8 cellular contexts compared by ENCODE assay signal in the genomic region with DNA sequence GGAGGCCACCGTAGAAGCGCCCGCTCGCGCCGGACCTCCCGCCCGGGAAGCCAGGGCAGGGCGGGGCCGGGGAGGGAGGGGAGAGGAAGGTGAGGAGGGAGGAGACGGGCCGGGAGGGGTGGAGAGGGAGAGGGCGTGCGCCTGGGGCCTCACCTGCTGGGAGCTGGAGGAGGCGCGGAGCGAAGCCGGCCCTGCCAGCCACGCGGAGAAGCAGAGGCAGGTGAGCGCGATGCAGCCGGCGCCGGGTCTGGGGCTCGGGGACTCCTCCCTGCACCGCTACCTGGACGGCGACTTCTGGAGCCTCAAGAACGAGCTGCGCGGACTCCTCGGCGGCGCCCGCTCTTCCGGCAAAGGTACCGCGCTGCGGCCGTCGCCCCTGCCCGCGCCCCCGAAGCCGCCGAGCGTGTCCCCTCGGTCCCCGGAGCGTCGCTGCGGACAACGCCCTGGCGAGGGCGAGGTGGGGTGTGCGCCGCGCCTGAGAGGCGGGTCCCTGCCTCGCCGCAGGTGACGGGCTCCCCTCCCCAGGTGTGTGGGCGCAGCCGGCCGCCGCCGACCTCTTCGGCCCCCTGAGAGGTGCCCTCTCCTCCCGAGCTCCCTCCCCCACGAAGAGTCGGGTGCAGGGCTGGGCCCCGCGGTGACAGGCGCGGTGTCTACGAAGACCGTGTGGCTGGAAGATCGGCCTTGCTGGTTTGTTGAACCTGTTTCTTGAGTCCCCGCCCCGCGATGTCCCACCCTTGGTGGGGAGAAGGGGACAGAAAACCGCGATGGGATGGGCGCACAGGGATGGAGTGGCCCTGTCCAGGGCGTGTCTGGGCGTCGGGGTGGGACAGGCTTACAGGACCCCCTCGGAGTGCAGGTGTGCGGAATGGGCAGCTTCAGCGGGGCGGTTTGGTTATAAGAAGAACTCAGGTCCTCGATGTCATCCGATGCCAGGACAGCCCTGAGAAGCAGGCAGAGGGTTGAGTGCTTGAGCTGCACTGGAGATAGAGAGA. TPM values are rescaled to one million over a fixed set of nuclear protein-coding genes. Genes with fewer than 3 reads are reported as not detected.
DNase-seq lines count a peak whose midpoint lies in the region; ATAC-seq and TF ChIP-seq lines count a peak whose summit lies in the region.

A gene (plus strand): TSS at position 152 of the 992 bp plus-strand sequence. CDS start 35,817 bp downstream, outside the sequence.

- H3K36me3 ChIP-seq in HUES64 (ENCODE audit: insufficient read depth, low read length), result no peaks in the 10 kb centered on the region
- H3K36me3 ChIP-seq in mesendoderm (ENCODE audit: control insufficient read depth, insufficient read depth, low read length), result no peaks in the 10 kb centered on the region

- peak within 1 kb of the TSS; percentile 56 for H3K9ac ChIP-seq in HUES64 (ENCODE audit: low read depth, low read length)
- H3K9ac ChIP-seq in mesendoderm (ENCODE audit: low read length), result peak within 1 kb of the TSS; percentile 62

- peaks cover 19% of the 10 kb centered on the region for H3K4me1 Mint-ChIP-seq in CD14-positive monocyte

- H3K9me3 Mint-ChIP-seq in CD14-positive monocyte, result peaks cover 0 to 20% (median 13%) of the 10 kb centered on the region in 7 donors

- H3K18ac ChIP-seq in mesendoderm (ENCODE audit: low read length), result no peak within 1 kb of the TSS

- H3K27me3 ChIP-seq in HUES64 (ENCODE audit: insufficient read depth, low read length) (peaks cover 28% of the 10 kb centered on the region), mesendoderm (ENCODE audit: insufficient read depth, low read length, poor library complexity) (peaks cover 8% of the 10 kb centered on the region)

- H2BK120ac ChIP-seq in mesendoderm (ENCODE audit: low read depth, low read length), result no peak within 1 kb of the TSS

- H4K5ac ChIP-seq in mesendoderm (ENCODE audit: low read length), result no peak within 1 kb of the TSS

- H3K27ac Mint-ChIP-seq in CD14-positive monocyte, result no peak within 1 kb of the TSS

- peak within 1 kb of the TSS; percentile 37 for H3K23ac ChIP-seq in mesendoderm (ENCODE audit: low read length)

- no peaks in the 10 kb centered on the region for H3K9me3 ChIP-seq in HUES64 (ENCODE audit: insufficient read depth, low read depth, low read length)

- no peak within 1 kb of the TSS for H2BK15ac ChIP-seq in mesendoderm (replicated peaks; ENCODE audit: low read depth)

- no peak within 1 kb of the TSS for H2BK5ac ChIP-seq in mesendoderm (ENCODE audit: low read length)

- peak within 1 kb of the TSS; percentile 63 for H3K4me3 ChIP-seq in HUES64 (ENCODE audit: low read length)
- H3K4me3 ChIP-seq in mesendoderm (ENCODE audit: low read length), result peak within 1 kb of the TSS; percentile 45
- no peak within 1 kb of the TSS for H3K4me3 ChIP-seq in lower leg skin (ENCODE audit: low read depth, poor library complexity, severe bottlenecking)

- peaks cover 3 to 5% of the 10 kb centered on the region in 2 donors for H3K36me3 Mint-ChIP-seq in CD14-positive monocyte

- peaks cover 61 to 79% (median 65%) of the 10 kb centered on the region in 3 donors for H3K27me3 Mint-ChIP-seq in CD14-positive monocyte (ENCODE audit: low read depth in 3 of 3)

- H3K4me3 Mint-ChIP-seq in CD14-positive monocyte, result peak within 1 kb of the TSS; percentile 69 to 89

- no peak for ATAC-seq in HG02678 (IDR thresholded peaks at IDR 0.05; ENCODE audit: unreplicated experiment)
- ATAC-seq in GM21360 (IDR thresholded peaks at IDR 0.05; ENCODE audit: unreplicated experiment), result no peak

- peak within 1 kb of the TSS; percentile 86 for H3K56ac ChIP-seq in mesendoderm (ENCODE audit: low read length)

- no peak within 1 kb of the TSS for H4K8ac ChIP-seq in mesendoderm (ENCODE audit: low read depth, low read length)

- no peak for TF ChIP-seq POLR2A in lower leg skin (IDR thresholded peaks at IDR 0.05)

- DNase-seq in CD14-positive monocyte (ENCODE audit: low spot score), result no peak
- DNase-seq in astrocyte of the hippocampus (ENCODE audit: low read depth, low spot score), result peak; percentile 14
- peak; percentile 78 for DNase-seq in mesendoderm
- no peak for DNase-seq in NCI-H524 treated with DMSO at 0.1 percent for 48 hours (lab: John Stamatoyannopoulos, UW)
- DNase-seq in lower leg skin (ENCODE audit: low spot score in 2 of 2), result no peak

- TF ChIP-seq CTCF in CD14-positive monocyte (IDR thresholded peaks at IDR 0.05), result no peak
- TF ChIP-seq CTCF in lower leg skin (IDR thresholded peaks at IDR 0.05), result no peak

- intact Hi-C loops in CD14-positive monocyte (cut with micrococcal nuclease), result no loop called here
- intact Hi-C loops in lower leg skin (cut with DNase I; ENCODE audit: low total_unique reads), result no loop called here

- no peaks in the 10 kb centered on the region for H3K79me1 ChIP-seq in mesendoderm (ENCODE audit: low read length)

- peak within 1 kb of the TSS; percentile 87 for H3K4me2 ChIP-seq in mesendoderm (ENCODE audit: low read length)

- H2AK5ac ChIP-seq in mesendoderm (ENCODE audit: low read length), result no peak within 1 kb of the TSS

- H3K27ac ChIP-seq in HUES64 (ENCODE audit: low read depth, low read length) (no peak within 1 kb of the TSS), mesendoderm (ENCODE audit: low read depth, low read length) (no peak within 1 kb of the TSS)

- no peak within 1 kb of the TSS for H3K4ac ChIP-seq in mesendoderm (ENCODE audit: low read depth, low read length)

- WGBS in HUES64, result under 1% methylated on average over 94 of the region's 94 CpGs
- no CpG with 5 or more reads among the region's 94 CpGs for WGBS in mesendoderm (ENCODE audit: extremely low coverage, insufficient coverage, low lambda C conversion rate)
- 2 to 5% methylated on average over 65 to 78 of the region's 94 CpGs for WGBS in lower leg skin, 2 donors

- peaks cover 38% of the 10 kb centered on the region for H3K4me1 ChIP-seq in HUES64 (ENCODE audit: insufficient read depth, low read length)
- H3K4me1 ChIP-seq in mesendoderm (ENCODE audit: control insufficient read depth, low read depth, low read length), result no peaks in the 10 kb centered on the region

- no peaks in the 10 kb centered on the region for H3K79me2 ChIP-seq in mesendoderm (ENCODE audit: control insufficient read depth, insufficient read depth, low read length)

RNA-seq across cellular contexts. Expression of the gene that starts here (rescaled TPM):
- polyA plus RNA-seq in CD14-positive monocyte, result under 1 TPM in 1 of 2 donors, not detected in 1; 0.35 TPM
- 6.5 TPM for polyA plus RNA-seq in HUES64 (2013, experiment 1 of 2)
- 3.9 TPM for polyA plus RNA-seq in HUES64 (2013, experiment 2 of 2)
- polyA plus RNA-seq in mesendoderm (2013, experiment 1 of 2), result 1.3 TPM
- 1.3 TPM for polyA plus RNA-seq in mesendoderm (2013, experiment 2 of 2)
- not detected for total RNA-seq in lower leg skin

Comparison
In these comparisons a context has a peak if more than half of its experiments do, and no peak if none do; other contexts are left out.
1. DNase-seq: peak in astrocyte of the hippocampus (single experiment) and mesendoderm (single experiment); none in CD14-positive monocyte (single experiment), NCI-H524 treated with DMSO at 0.1 percent for 48 hours (single experiment) and lower leg skin (0 of 2).